In the genomic region with DNA sequence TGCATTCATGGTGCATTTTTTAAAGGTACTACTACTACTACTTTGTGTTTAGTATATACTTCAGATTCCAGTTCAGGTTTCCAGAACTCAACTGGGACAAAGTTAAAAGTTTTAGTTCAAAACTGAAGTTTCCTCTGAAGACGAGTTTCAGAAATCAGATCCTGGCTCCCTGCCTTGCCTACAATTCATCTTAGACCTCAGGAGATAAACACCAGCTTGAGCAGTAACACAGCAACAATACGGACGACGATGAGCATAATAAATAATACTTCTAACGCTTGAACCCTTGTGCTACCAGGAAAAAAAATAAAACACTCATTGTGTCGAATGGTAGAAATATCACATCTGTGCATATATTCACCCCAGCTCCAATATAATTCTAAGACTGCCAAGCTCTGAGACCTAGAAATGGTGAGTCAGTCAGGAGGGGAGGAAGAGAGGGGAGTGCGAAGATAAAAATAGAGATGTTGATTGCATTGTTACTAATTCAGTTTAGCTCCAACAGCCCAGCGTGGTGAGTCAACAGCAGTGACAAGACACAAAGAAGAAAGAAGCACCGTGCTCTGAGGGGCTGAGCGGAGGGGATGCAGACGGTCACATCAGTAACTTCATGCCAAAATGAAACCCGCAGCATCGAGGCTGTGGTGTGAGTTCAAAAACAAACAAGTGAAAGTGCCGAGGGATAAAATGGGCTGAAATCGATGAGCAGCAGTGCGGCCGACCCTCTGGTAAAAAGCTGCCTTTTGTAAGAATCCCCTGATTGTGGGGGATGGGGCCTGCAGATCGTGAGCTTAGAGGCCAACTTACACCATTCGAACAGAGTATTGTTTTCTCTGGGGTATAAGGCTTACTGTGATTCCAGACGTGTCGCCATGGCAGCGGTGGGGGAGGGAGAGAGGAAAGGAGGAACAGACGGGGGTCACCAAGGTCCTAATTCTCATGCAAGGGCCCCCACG, we compare ENCODE assay signal across 8 cellular contexts.
DNase-seq lines count a peak whose midpoint lies in the region; ATAC-seq and TF ChIP-seq lines count a peak whose summit lies in the region.

No MANE protein-coding gene starts in this region.

- H3K36me3 ChIP-seq in HUES48 (ENCODE audit: control insufficient read depth, insufficient read depth, low read length) (no peaks in the 10 kb centered on the region), gastrocnemius medialis (no peaks in the 10 kb centered on the region)

- in situ Hi-C loops in gastrocnemius medialis (cut with MboI; ENCODE audit: low sequenced_read_pairs in 4 of 4) = loop anchor here in 1 of 4 donors (10.0 kb wide), 1 partner anchor 559 kb away; a partner anchor contains a TSS

- TF ChIP-seq CTCF in AG04450 (IDR thresholded peaks at IDR 0.05; ENCODE audit: low read depth, low read length) (no peak), gastrocnemius medialis (IDR thresholded peaks at IDR 0.05 in 4 of 5, conservative IDR thresholded peaks at IDR 0.05 in 1 of 5) (no peak)

- peak; percentile 49 to 55 for TF ChIP-seq POLR2A in gastrocnemius medialis (IDR thresholded peaks at IDR 0.05)

- ATAC-seq in gastrocnemius medialis = peak; percentile 91 to 94
- ATAC-seq in GM21786 (IDR thresholded peaks at IDR 0.05; ENCODE audit: unreplicated experiment) = no peak
- ATAC-seq in GM21529 (IDR thresholded peaks at IDR 0.05; ENCODE audit: unreplicated experiment) = no peak

- H3K4me1 ChIP-seq in HUES48 (ENCODE audit: control insufficient read depth, insufficient read depth, low read length) (peaks cover 28% of the 10 kb centered on the region), gastrocnemius medialis (peaks cover 22 to 44% of the 10 kb centered on the region in 2 donors)

- H3K9me3 ChIP-seq in AG04450 (ENCODE audit: control insufficient read depth, insufficient read depth, low read length) (no peaks in the 10 kb centered on the region), HUES48 (ENCODE audit: control insufficient read depth, insufficient read depth, low read length) (peaks cover 1% of the 10 kb centered on the region; the same call in 1 of the 2 replicates), gastrocnemius medialis (no peaks in the 10 kb centered on the region)

- H3K9ac ChIP-seq in HUES48 (ENCODE audit: low read depth, low read length) = peak overlapping the region; percentile 61

- intact Hi-C loops in gastrocnemius medialis (cut with DNase I; ENCODE audit: low total_unique reads) = loop anchor here (2.0 to 5.0 kb wide), 4 partner anchors 53 to 337 kb away; no protein-coding TSS in a partner anchor

- H3K4me3 ChIP-seq in AG04450 (ENCODE audit: low read depth, low read length) (peak overlapping the region; percentile 59), HUES48 (ENCODE audit: low read depth, low read length) (peak overlapping the region; percentile 45), iPS-11a (ENCODE audit: low read depth, low read length) (peak overlapping the region; percentile 14), gastrocnemius medialis (peak overlapping the region; percentile 47 to 69 (median 56))

- H3K27ac ChIP-seq in AG04450 (ENCODE audit: low read depth, low read length) = peak overlapping the region; percentile 79
- H3K27ac ChIP-seq in HUES48 (ENCODE audit: low read depth, low read length) = peak overlapping the region; percentile 96
- peak overlapping the region; percentile 73 to 83 (median 80) for H3K27ac ChIP-seq in gastrocnemius medialis

- POLR2A ChIA-PET in AG04450 (lab: Yijun Ruan, JAX) = no interaction called here

- no peaks in the 10 kb centered on the region for H3K27me3 ChIP-seq in AG04450 (ENCODE audit: control insufficient read depth, insufficient read depth, low read length)
- H3K27me3 ChIP-seq in HUES48 (ENCODE audit: control insufficient read depth, insufficient read depth, low read length) = no peaks in the 10 kb centered on the region
- no peaks in the 10 kb centered on the region for H3K27me3 ChIP-seq in gastrocnemius medialis

- CTCF ChIA-PET in AG04450 (lab: Charles Lee) = no interaction called here

- DNase-seq in AG04450 (ENCODE audit: low read depth, low spot score) (peak; percentile 42), amniotic stem cell (lab: John Stamatoyannopoulos, UW) (peak; percentile 53), gastrocnemius medialis (peak; percentile 65 to 71)
- DNase-seq in activated CD4-positive, alpha-beta T cell treated with anti-CD3 and anti-CD28 coated beads, Interleukin-2, amount 50 U/mL, for 4 hours = no peak

Comparison
In these comparisons a context has a peak if more than half of its experiments do, and no peak if none do; other contexts are left out.
1. DNase-seq: peak in AG04450 (single experiment), amniotic stem cell (single experiment) and gastrocnemius medialis (2 of 2); none in activated CD4-positive, alpha-beta T cell treated with anti-CD3 and anti-CD28 coated beads, Interleukin-2, amount 50 U/mL, for 4 hours (0 of 2).
2. ATAC-seq: peak in gastrocnemius medialis (2 of 2); none in GM21786 (single experiment) and GM21529 (single experiment).
3. Peak in every context shown above with its lines, with median percentiles within 50 percentile points of each other: H3K27ac ChIP-seq and H3K4me3 ChIP-seq.